ENCODE assay signal across 30 cellular contexts in the genomic region with DNA sequence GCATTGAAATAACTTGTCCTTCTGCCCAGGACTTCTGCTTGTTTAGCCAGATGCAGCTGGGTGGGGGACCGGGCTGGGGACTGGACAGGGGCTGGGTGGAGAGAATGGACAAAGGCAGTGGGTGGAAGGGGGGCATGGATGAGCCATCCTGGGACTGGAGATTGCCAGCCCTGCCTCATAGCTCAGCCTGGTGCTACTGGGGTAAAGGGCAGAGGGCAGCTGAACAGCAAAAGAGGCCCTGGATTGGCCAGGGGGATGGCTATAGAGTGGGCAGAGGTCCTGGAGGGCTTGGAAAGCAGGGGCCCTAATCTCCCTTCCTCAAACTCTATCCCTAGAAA. TPM values are rescaled to one million over a fixed set of nuclear protein-coding genes. Genes with fewer than 3 reads are reported as not detected.
DNase-seq lines count a peak whose midpoint lies in the region; ATAC-seq, FAIRE-seq and TF ChIP-seq lines count a peak whose summit lies in the region.
"Had no signal": no experiment of that assay in that cellular context is flagged by ENCODE, and none has a peak within 500 bp of the region (broad histone marks: within the 10 kb centered on the region; RNA-seq: fewer than 3 reads in every experiment).

No MANE protein-coding gene starts in this region.

- H3K27ac Mint-ChIP-seq in GM23338: no peak overlapping the region
- no peak overlapping the region for H3K27ac Mint-ChIP-seq in astrocyte (ENCODE audit: unreplicated experiment)
- H3K27ac Mint-ChIP-seq in osteocyte (ENCODE audit: unreplicated experiment): no peak overlapping the region
- H3K27ac Mint-ChIP-seq: memory B cell; naive thymus-derived CD4-positive, alpha-beta T cell had no signal

- H3F3A ChIP-seq in GM23338 (replicated peaks; ENCODE audit: low read depth): no peaks in the 10 kb centered on the region

- H3K4me1 Mint-ChIP-seq in GM23338 (no peaks in the 10 kb centered on the region; the same call in 2 of the 3 replicates), astrocyte (ENCODE audit: low read depth, unreplicated experiment) (peaks cover 5% of the 10 kb centered on the region), osteocyte (ENCODE audit: unreplicated experiment) (peaks cover 4% of the 10 kb centered on the region)
- H3K4me1 Mint-ChIP-seq: memory B cell; naive thymus-derived CD4-positive, alpha-beta T cell had no signal

- peaks cover 10% of the 10 kb centered on the region for H3K27me3 Mint-ChIP-seq in GM23338 (ENCODE audit: insufficient read depth, low read depth, poor library complexity)
- H3K27me3 Mint-ChIP-seq in astrocyte (ENCODE audit: low read depth, unreplicated experiment): peaks cover 15% of the 10 kb centered on the region
- peaks cover 5% of the 10 kb centered on the region for H3K27me3 Mint-ChIP-seq in osteocyte (ENCODE audit: unreplicated experiment)

- TF ChIP-seq POLR2A in stomach (IDR thresholded peaks at IDR 0.05): no peak

- TF ChIP-seq CTCF in GM23338 (conservative IDR thresholded peaks at IDR 0.05; ENCODE audit: low read depth in 2 of 2) (no peak), astrocyte (IDR thresholded peaks at IDR 0.05; ENCODE audit: insufficient read depth, low read depth, low read length) (no peak), stomach (IDR thresholded peaks at IDR 0.05) (no peak), osteocyte (IDR thresholded peaks at IDR 0.05) (no peak)

- no peaks in the 10 kb centered on the region for H3K79me2 ChIP-seq in GM23338 (replicated peaks; ENCODE audit: insufficient read depth)
- no peaks in the 10 kb centered on the region for H3K79me2 ChIP-seq in astrocyte (ENCODE audit: insufficient read depth, low read length)

- H3K36me3 ChIP-seq in GM23338 (ENCODE audit: insufficient read depth): no peaks in the 10 kb centered on the region
- H3K36me3 ChIP-seq in astrocyte (ENCODE audit: insufficient read depth, low read length): no peaks in the 10 kb centered on the region
- no peaks in the 10 kb centered on the region for H3K36me3 ChIP-seq in stomach
- H3K36me3 ChIP-seq: adrenal gland, vagina had no signal

- no peaks in the 10 kb centered on the region for H3K9me2 ChIP-seq in GM23338 (ENCODE audit: insufficient read depth)

- H3K4me2 ChIP-seq in GM23338 (no peak overlapping the region), astrocyte (ENCODE audit: low read length) (peak overlapping the region; percentile 31)

- no peaks in the 10 kb centered on the region for H4K20me1 ChIP-seq in GM23338 (replicated peaks; ENCODE audit: insufficient read depth)
- no peaks in the 10 kb centered on the region for H4K20me1 ChIP-seq in astrocyte (ENCODE audit: insufficient read depth, low read length)

- ATAC-seq in GM23338: no peak
- ATAC-seq in GM19035 (IDR thresholded peaks at IDR 0.05; ENCODE audit: unreplicated experiment): no peak
- ATAC-seq: activated T-cell treated with anti-CD3 and anti-CD28 coated beads, Interleukin-2, amount 50 U/mL, for 4 hours; naive thymus-derived CD4-positive, alpha-beta T cell had no signal

- H3K27me3 ChIP-seq in GM23338 (ENCODE audit: insufficient read depth) (no peaks in the 10 kb centered on the region), astrocyte (ENCODE audit: insufficient read depth, low read length) (no peaks in the 10 kb centered on the region), stomach (no peaks in the 10 kb centered on the region)
- H3K27me3 ChIP-seq: adrenal gland, vagina had no signal

- no peak overlapping the region for H3K9ac ChIP-seq in astrocyte (ENCODE audit: low read length)

- no peak for FAIRE-seq in astrocyte (lab: Jason Lieb, UNC)
- FAIRE-seq: bronchial epithelial cell, endometrium, TTC549 had no signal

- H3K4me3 Mint-ChIP-seq in GM23338 (no peak overlapping the region), astrocyte (ENCODE audit: unreplicated experiment) (no peak overlapping the region), osteocyte (ENCODE audit: unreplicated experiment) (no peak overlapping the region)
- H3K4me3 Mint-ChIP-seq: activated T-cell treated with anti-CD3 and anti-CD28 coated beads, Interleukin-2, amount 50 U/mL, for 4 hours; memory B cell; naive thymus-derived CD4-positive, alpha-beta T cell had no signal

- DNase-seq in GM23338 (ENCODE audit: low spot score) (no peak), astrocyte (ENCODE audit: low read depth) (no peak), hippocampal formation (lab: John Stamatoyannopoulos, UW) (peak; percentile 22 to 42), nucleus accumbens (lab: John Stamatoyannopoulos, UW) (peak in 30 of 56 donors; percentile 2 to 63 (median 31)), stomach (no peak), osteocyte (ENCODE audit: extremely low spot score, unreplicated experiment) (no peak)
- DNase-seq in stimulated activated CD8-positive, alpha-beta memory T cell treated with anti-CD3 and anti-CD28 coated beads, Interleukin-4, amount 100 ng/mL, for 48 hours: no peak
- DNase-seq: activated CD4-positive, alpha-beta T cell treated with anti-CD3 and anti-CD28 coated beads for 4 hours; activated naive CD4-positive, alpha-beta T cell; activated T-cell treated with anti-CD3 and anti-CD28 coated beads, Interleukin-2, amount 50 U/mL, for 4 hours; adrenal gland; cortex of kidney; DND-41; Kasumi-1; naive thymus-derived CD4-positive, alpha-beta T cell; NK-92 treated with Interleukin-12 subunit alpha and Interleukin-12 subunit beta, amount 100 ng/mL, for 24 hours; SIG-M5; T-helper 1 cell had no signal

- peaks cover 13% of the 10 kb centered on the region for H3K9me3 ChIP-seq in astrocyte (ENCODE audit: insufficient read depth, low read depth, low read length)
- peaks cover 5 to 30% (median 28%) of the 10 kb centered on the region in 4 donors for H3K9me3 ChIP-seq in stomach
- H3K9me3 ChIP-seq: adrenal gland had no signal

- no peak overlapping the region for H3K27ac ChIP-seq in GM23338 (ENCODE audit: low read depth)
- H3K27ac ChIP-seq in astrocyte (ENCODE audit: low read depth, low read length): no peak overlapping the region
- H3K27ac ChIP-seq in stomach: no peak overlapping the region
- H3K27ac ChIP-seq: adrenal gland, HL-60, vagina had no signal

- 13 to 53% (median 31%) methylated on average over 1 of the region's 1 CpG for WGBS in stomach, 5 donors

- no peak for TF ChIP-seq EP300 in stomach (IDR thresholded peaks at IDR 0.05)

- H2AFZ ChIP-seq in GM23338 (0 out of 2 replicates have a peak overlapping the region, but pooled peaks have one; percentile 83), astrocyte (ENCODE audit: low read depth, low read length) (no peak overlapping the region)

- intact Hi-C loops in stomach (cut with DNase I; ENCODE audit: low total_unique reads): no loop called here

- no peaks in the 10 kb centered on the region for H3K4me1 ChIP-seq in GM23338 (ENCODE audit: insufficient read depth)
- peaks cover 14% of the 10 kb centered on the region for H3K4me1 ChIP-seq in astrocyte (ENCODE audit: insufficient read depth, low read length)
- H3K4me1 ChIP-seq in stomach: peaks cover 0 to 9% (median 0%) of the 10 kb centered on the region in 4 donors
- H3K4me1 ChIP-seq: adrenal gland, vagina had no signal

- H3K9me3 Mint-ChIP-seq in GM23338: peaks cover 19% of the 10 kb centered on the region
- peaks cover 17% of the 10 kb centered on the region for H3K9me3 Mint-ChIP-seq in astrocyte (ENCODE audit: unreplicated experiment)
- H3K9me3 Mint-ChIP-seq in osteocyte (ENCODE audit: unreplicated experiment): peaks cover 13% of the 10 kb centered on the region

- H3K36me3 Mint-ChIP-seq in GM23338 (ENCODE audit: low read depth): no peaks in the 10 kb centered on the region
- peaks cover 3% of the 10 kb centered on the region for H3K36me3 Mint-ChIP-seq in astrocyte (ENCODE audit: low read depth, unreplicated experiment)
- no peaks in the 10 kb centered on the region for H3K36me3 Mint-ChIP-seq in osteocyte (ENCODE audit: unreplicated experiment)

- H3K4me3 ChIP-seq in GM23338 (no peak overlapping the region), astrocyte (ENCODE audit: insufficient read depth, low read depth, low read length) (no peak overlapping the region), stomach (no peak overlapping the region)
- H3K4me3 ChIP-seq: adrenal gland, vagina had no signal

RNA-seq across cellular contexts. Expression of gene PLAUR, which starts 17.7 kb away (rescaled TPM):
- total RNA-seq in GM23338 (2014; rRNA removed; shearing (Covaris generic)): 11.1 and 16.5 TPM in 2 replicates
- polyA plus RNA-seq in GM23338 (2016; fragmentation: Nextera tagmentation; extraction: Ambion mirVana): 20.6 and 21.3 TPM in 2 replicates
- 112 and 116 TPM in 2 replicates for total RNA-seq in astrocyte
- 10 to 100 TPM in 4 of 5 donors, 1 to 10 TPM in 1; 2.0 to 57.2 (median 26.1) TPM for total RNA-seq in stomach
- polyA plus RNA-seq in stomach: 10 to 100 TPM in 2 of 3 donors, 1 to 10 TPM in 1; 9.1 to 35.9 (median 31.1) TPM
- 21.0 and 23.3 TPM in 2 replicates for total RNA-seq in osteocyte

RNA-seq across cellular contexts. Expression of gene IRGC, which starts 28.2 kb away (rescaled TPM):
- total RNA-seq in GM23338 (2014; rRNA removed; shearing (Covaris generic)): not detected in 2 replicates
- polyA plus RNA-seq in GM23338 (2016; fragmentation: Nextera tagmentation; extraction: Ambion mirVana) (not detected in 2 replicates), stomach (not detected)
- total RNA-seq in astrocyte (not detected in 2 replicates), stomach (not detected), osteocyte (not detected in 2 replicates)
- total RNA-seq: A673; activated T-cell treated with anti-CD3 and anti-CD28 coated beads, Interleukin-2, amount 50 U/mL, for 4 hours; adrenal gland; bronchial epithelial cell; fibroblast of lung; H4; naive thymus-derived CD4-positive, alpha-beta T cell; posterior vena cava; vagina had no signal
- polyA plus RNA-seq: adrenal gland; BJ; fibroblast of lung; naive thymus-derived CD4-positive, alpha-beta T cell had no signal

RNA-seq across cellular contexts. Expression of gene CADM4, which starts 48.0 kb away (rescaled TPM):
- 21.2 and 26.0 TPM in 2 replicates for total RNA-seq in GM23338 (2014; rRNA removed; shearing (Covaris generic))
- polyA plus RNA-seq in GM23338 (2016; fragmentation: Nextera tagmentation; extraction: Ambion mirVana) (3.7 TPM in 2 replicates), stomach (10 to 100 TPM in 1 of 3 donors, 1 to 10 TPM in 2; 5.0 to 14.2 (median 8.9) TPM)
- total RNA-seq in astrocyte (40.8 and 52.1 TPM in 2 replicates), stomach (1 to 10 TPM in 4 of 5 donors, not detected in 1; 4.9 to 8.6 (median 6.2) TPM), osteocyte (8.8 and 9.0 TPM in 2 replicates)

Comparison
In these comparisons a context has a peak if more than half of its experiments do, and no peak if none do; other contexts are left out.
1. DNase-seq: peak in hippocampal formation (2 of 2) and nucleus accumbens (30 of 56); none in GM23338 (single experiment), astrocyte (single experiment), stomach (single experiment), stimulated activated CD8-positive, alpha-beta memory T cell treated with anti-CD3 and anti-CD28 coated beads, Interleukin-4, amount 100 ng/mL, for 48 hours (single experiment) and osteocyte (single experiment).